ENCODE assay signal across 2 cellular contexts in genomic region chr7:4738711-4739527, GRCh38.
A peak's percentile ranks its signal among the peaks of the same experiment; 100 is the strongest.
TF ChIP-seq lines count a peak whose summit lies in the region.

No MANE protein-coding gene starts in this region.

TF ChIP-seq in PFSK-1, 5 proteins besides CTCF, POLR2A, EP300 and RAD21:
- peak; percentile 39; the same call in 1 of the 2 replicates for TF ChIP-seq POLR2AphosphoS5 (IDR thresholded peaks at IDR 0.05; ENCODE audit: low read depth, low read length)
- no peak for TF ChIP-seq REST (IDR thresholded peaks at IDR 0.05; ENCODE audit: insufficient read depth in 1 of 2, low read depth in 2 of 2, low read length in 2 of 2)
- no peak for TF ChIP-seq SIN3A (IDR thresholded peaks at IDR 0.05; ENCODE audit: borderline replicate concordance, insufficient read depth, low read length)
- peak; percentile 34; the same call in 1 of the 2 replicates for TF ChIP-seq TAF1 (IDR thresholded peaks at IDR 0.05; ENCODE audit: borderline replicate concordance, insufficient read depth, low read length)
- no peak for TF ChIP-seq FOXP2 (optimal IDR thresholded peaks at IDR 0.05; ENCODE audit: borderline replicate concordance, extremely low read depth, extremely low read length, insufficient read depth)

TF ChIP-seq in K562, 482 proteins besides CTCF, POLR2A, EP300 and RAD21 (continued from another document and continues in another):
- TF ChIP-seq E2F8 (IDR thresholded peaks at IDR 0.05; ENCODE audit: low read depth, partially characterized antibody) (no peak), SIRT6 (IDR thresholded peaks at IDR 0.05; ENCODE audit: low read depth, low read length) (no peak), DPF2 (IDR thresholded peaks at IDR 0.05) (peak; percentile 86), HMG20A (CRISPR knock-in tag; conservative IDR thresholded peaks at IDR 0.05) (no peak), JUN (IDR thresholded peaks at IDR 0.05; ENCODE audit: borderline replicate concordance, low read depth, low read length) (no peak), JUN (CRISPR knock-in tag; IDR thresholded peaks at IDR 0.05; ENCODE audit: borderline replicate concordance) (0 out of 2 replicates have a peak, but pooled peaks have one; percentile 20), NCOA4 (IDR thresholded peaks at IDR 0.05; ENCODE audit: partially characterized antibody) (no peak), ZBED1 (IDR thresholded peaks at IDR 0.05) (no peak), MTF1 (CRISPR knock-in tag; IDR thresholded peaks at IDR 0.05; ENCODE audit: borderline replicate concordance) (no peak), ZNF764 (CRISPR knock-in tag; IDR thresholded peaks at IDR 0.05; ENCODE audit: low read depth) (no peak), KDM2B (CRISPR knock-in tag; IDR thresholded peaks at IDR 0.05) (no peak), ZBTB34 (CRISPR knock-in tag; IDR thresholded peaks at IDR 0.05) (no peak), TBP (optimal IDR thresholded peaks at IDR 0.05; ENCODE audit: low read depth, low read length) (peak; percentile 21), SOX6 (IDR thresholded peaks at IDR 0.05) (peak; percentile 89), NBN (IDR thresholded peaks at IDR 0.05; ENCODE audit: low read depth) (peak; percentile 57; the same call in 1 of the 2 replicates), ZNF589 (CRISPR knock-in tag; IDR thresholded peaks at IDR 0.05; ENCODE audit: low read depth) (no peak), NR2C1 (IDR thresholded peaks at IDR 0.05) (0 out of 2 replicates have a peak, but pooled peaks have one; percentile 14), NR2C1 (tag; IDR thresholded peaks at IDR 0.05) (no peak), CBX3 (IDR thresholded peaks at IDR 0.05; ENCODE audit: borderline replicate concordance in 1 of 2, low read length in 2 of 2) (no peak), L3MBTL2 (IDR thresholded peaks at IDR 0.05) (peak; percentile 61; the same call in 1 of the 2 replicates), NCOA6 (IDR thresholded peaks at IDR 0.05) (no peak), ZC3H11A (IDR thresholded peaks at IDR 0.05; ENCODE audit: low read depth, low read length) (no peak), KLF10 (CRISPR knock-in tag; IDR thresholded peaks at IDR 0.05) (no peak), ZNF592 (IDR thresholded peaks at IDR 0.05) (peak; percentile 74), ZNF511 (CRISPR knock-in tag; IDR thresholded peaks at IDR 0.05) (no peak), SNRNP70 (optimal IDR thresholded peaks at IDR 0.05; ENCODE audit: low read depth, low read length) (no peak), U2AF2 (optimal IDR thresholded peaks at IDR 0.05; ENCODE audit: low read depth, low read length) (no peak), ZBTB43 (CRISPR knock-in tag; IDR thresholded peaks at IDR 0.05) (no peak), PHF21A (IDR thresholded peaks at IDR 0.05; ENCODE audit: borderline replicate concordance, low read depth) (0 out of 2 replicates have a peak, but pooled peaks have one; percentile 48), FOXK2 (conservative IDR thresholded peaks at IDR 0.05 in 1 of 2, IDR thresholded peaks at IDR 0.05 in 1 of 2; ENCODE audit: low read depth in 2 of 2) (peak; percentile 75 to 83), ZNF778 (CRISPR knock-in tag; IDR thresholded peaks at IDR 0.05) (no peak), ZNF184 (CRISPR knock-in tag; IDR thresholded peaks at IDR 0.05) (no peak), ILF3 (IDR thresholded peaks at IDR 0.05; ENCODE audit: borderline replicate concordance) (no peak), ZNF280B (CRISPR knock-in tag; IDR thresholded peaks at IDR 0.05) (no peak), RAD51 (IDR thresholded peaks at IDR 0.05; ENCODE audit: borderline replicate concordance, low read depth) (no peak), E2F5 (CRISPR knock-in tag; IDR thresholded peaks at IDR 0.05) (no peak), GTF3C2 (IDR thresholded peaks at IDR 0.05; ENCODE audit: borderline replicate concordance, extremely low read depth, insufficient read length) (no peak), SMC3 (conservative IDR thresholded peaks at IDR 0.05; ENCODE audit: insufficient read depth, low read depth, low read length) (no peak), POLR2AphosphoS5 (IDR thresholded peaks at IDR 0.05; ENCODE audit: control insufficient read depth, insufficient read depth, low read depth, low read length) (peak; percentile 38; the same call in 1 of the 2 replicates), PHF8 (IDR thresholded peaks at IDR 0.05; ENCODE audit: borderline replicate concordance, low read length) (peak; percentile 28; the same call in 1 of the 2 replicates), RHOXF2B (CRISPR knock-in tag; conservative IDR thresholded peaks at IDR 0.05) (no peak), SFPQ (IDR thresholded peaks at IDR 0.05; ENCODE audit: low read depth, low read length) (no peak), RBM25 (IDR thresholded peaks at IDR 0.05; ENCODE audit: low read depth, low read length, severe bottlenecking) (no peak), BACH1 (tag; IDR thresholded peaks at IDR 0.05) (peak; percentile 36; the same call in 1 of the 2 replicates), MTA3 (IDR thresholded peaks at IDR 0.05; ENCODE audit: borderline replicate concordance) (peak; percentile 61; the same call in 1 of the 2 replicates), HSF4 (CRISPR knock-in tag; IDR thresholded peaks at IDR 0.05; ENCODE audit: borderline replicate concordance) (no peak)
